7 cellular contexts compared by ENCODE assay signal in genomic region chr6:6588064-6588923, GRCh38. TPM values are rescaled to one million over a fixed set of nuclear protein-coding genes. Genes with fewer than 3 reads are reported as not detected.
DNase-seq lines count a peak whose midpoint lies in the region; ATAC-seq and TF ChIP-seq lines count a peak whose summit lies in the region.

TSS of gene LY86 (plus strand) at chr6:6588720. CDS start at chr6:6588735, 15 bp downstream.

- TF ChIP-seq CTCF in Peyer's patch (IDR thresholded peaks at IDR 0.05): no peak

- H3K36me3 ChIP-seq in Peyer's patch: no peaks in the 10 kb centered on the region

- H3K27me3 ChIP-seq in Peyer's patch: no peaks in the 10 kb centered on the region

- H3K9me3 ChIP-seq in Peyer's patch: no peaks in the 10 kb centered on the region

- ATAC-seq in GM18907 (IDR thresholded peaks at IDR 0.05; ENCODE audit: unreplicated experiment): peak; percentile 63
- ATAC-seq in HG02763 (IDR thresholded peaks at IDR 0.05; ENCODE audit: unreplicated experiment): peak; percentile 52

- H3K27ac ChIP-seq in Peyer's patch: peak within 1 kb of the TSS; percentile 6 to 84 (median 48)

- peak in 2 of 3 donors; percentile 52 to 55 for DNase-seq in Peyer's patch
- DNase-seq in middle frontal gyrus (ENCODE audit: extremely low spot score, low spot score): peak; percentile 36
- DNase-seq in T-helper 9 cell: no peak
- no peak for DNase-seq in COLO668 (lab: John Stamatoyannopoulos, UW; ENCODE audit: unreplicated experiment)
- no peak for DNase-seq in NCI-H526 (lab: John Stamatoyannopoulos, UW)

- TF ChIP-seq POLR2A in Peyer's patch (IDR thresholded peaks at IDR 0.05): no peak

- H3K4me3 ChIP-seq in Peyer's patch: peak within 1 kb of the TSS in 2 of 4 donors; percentile 37 to 45

- H3K4me1 ChIP-seq in Peyer's patch: peaks cover 0 to 19% (median 4%) of the 10 kb centered on the region in 4 donors

RNA-seq across cellular contexts. Expression of gene LY86, which starts in this region (rescaled TPM):
- total RNA-seq in Peyer's patch: 10 to 100 TPM in 1 of 4 donors, 1 to 10 TPM in 1, not detected in 2; 1.7 to 39.6 TPM

Comparison
In these comparisons a context has a peak if more than half of its experiments do, and no peak if none do; other contexts are left out.
1. DNase-seq: peak in Peyer's patch (2 of 3) and middle frontal gyrus (single experiment); none in T-helper 9 cell (single experiment), COLO668 (single experiment) and NCI-H526 (0 of 2).